Comparison of ENCODE assay signal across 8 cellular contexts in the genomic region with DNA sequence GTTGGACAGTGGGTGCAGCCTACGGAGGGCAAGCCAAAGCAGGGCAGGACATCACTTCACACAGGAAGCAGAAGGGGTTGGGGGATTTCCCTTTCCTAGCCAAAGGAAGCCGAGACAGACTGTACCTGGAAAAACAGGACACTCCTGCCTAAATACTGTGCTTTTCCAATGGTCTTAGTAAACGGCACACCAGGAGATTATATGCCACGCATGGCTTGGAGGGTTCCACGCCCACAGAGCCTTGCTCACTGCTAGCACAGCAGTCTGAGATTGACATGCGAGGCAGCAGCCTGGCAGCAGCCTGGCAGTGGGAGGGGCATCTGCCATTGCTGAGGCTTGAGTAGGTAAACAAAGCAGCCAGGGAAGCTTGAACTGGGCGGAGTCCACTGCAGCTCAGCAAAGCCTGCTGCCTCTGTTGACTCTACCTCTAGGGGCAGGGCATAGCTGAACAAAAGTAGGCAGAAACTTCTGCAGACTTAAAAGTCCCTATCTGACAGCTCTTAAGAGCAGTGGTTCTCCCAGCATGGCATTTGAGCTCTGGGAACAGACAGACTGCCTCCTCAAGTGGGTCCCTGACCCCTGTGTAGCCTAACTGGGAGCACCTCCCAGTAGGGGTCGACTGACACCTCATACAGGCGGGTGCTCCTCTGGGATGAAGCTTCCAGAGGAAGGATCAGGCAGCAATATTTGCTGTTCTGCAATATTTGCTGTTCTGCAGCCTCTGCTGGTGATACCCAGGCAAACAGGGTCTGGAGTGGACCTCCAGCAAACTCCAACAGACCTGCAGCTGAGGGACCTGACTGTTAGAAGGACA. TPM values are rescaled to one million over a fixed set of nuclear protein-coding genes. Genes with fewer than 3 reads are reported as not detected.
DNase-seq lines count a peak whose midpoint lies in the region; ATAC-seq, FAIRE-seq and TF ChIP-seq lines count a peak whose summit lies in the region.
"Not testable (repeated sequence)": the region's sequence is repeated elsewhere in the genome, so short reads cannot be mapped to it uniquely, and the experiment has no call there.

No MANE protein-coding gene starts in this region.

- H3K27ac ChIP-seq in lower lobe of right lung, result not testable (repeated sequence)

- H3K27me3 ChIP-seq in bronchial epithelial cell (ENCODE audit: control insufficient read depth, insufficient read depth, low read length); lower lobe of right lung (ENCODE audit: low read depth): not testable (repeated sequence)

- not testable (repeated sequence) for H3K9me3 ChIP-seq in lower lobe of right lung

- not testable (repeated sequence) for H3K36me3 ChIP-seq in bronchial epithelial cell (ENCODE audit: control insufficient read depth, insufficient read depth, low read length); lower lobe of right lung

- peak; percentile 76 for DNase-seq in COLO668 (lab: John Stamatoyannopoulos, UW; ENCODE audit: unreplicated experiment)
- DNase-seq in HuH-7 (ENCODE audit: low spot score), result peak; percentile 28
- DNase-seq in NCI-H2171 treated with DMSO at 0.1 percent for 48 hours (lab: John Stamatoyannopoulos, UW), result peak; percentile 81
- DNase-seq in SK-N-DZ (ENCODE audit: low spot score), result peak; percentile 52
- peak; percentile 69 for DNase-seq in activated CD8-positive, alpha-beta memory T cell treated with anti-CD3 and anti-CD28 coated beads, Interleukin-2, amount 50 U/mL, for 4 hours
- peak; percentile 71 for DNase-seq in bronchial epithelial cell (ENCODE audit: low read depth)
- peak; percentile 88 for DNase-seq in lower lobe of right lung
- peak; percentile 42 for DNase-seq in stimulated activated CD8-positive, alpha-beta memory T cell treated with anti-CD3 and anti-CD28 coated beads, Interleukin-12 subunit alpha, Interleukin-12 subunit beta, amount 100 ng/mL, for 1 hour (ENCODE audit: low read depth)

- FAIRE-seq in bronchial epithelial cell (lab: Jason Lieb, UNC), result not testable (repeated sequence)

- H3K4me1 ChIP-seq in lower lobe of right lung, result not testable (repeated sequence)

- not testable (repeated sequence) for H3K4me3 ChIP-seq in bronchial epithelial cell (ENCODE audit: low read depth, low read length); lower lobe of right lung

- peak; percentile 38 for TF ChIP-seq CTCF in bronchial epithelial cell (IDR thresholded peaks at IDR 0.05; ENCODE audit: insufficient read depth, low read length, severe bottlenecking)
- TF ChIP-seq CTCF in lower lobe of right lung (IDR thresholded peaks at IDR 0.05), result peak; percentile 27

- intact Hi-C loops in lower lobe of right lung (cut with DNase I), result not testable (repeated sequence)

- peak; percentile 91 to 92 for ATAC-seq in lower lobe of right lung

RNA-seq across cellular contexts. Expression of a gene that starts 10.1 kb away (rescaled TPM):
- 7.7 and 9.4 TPM in 2 replicates for polyA plus RNA-seq in SK-N-DZ (2014; cell fraction: cytosol; rRNA removed)
- 7.1 and 11.0 TPM in 2 replicates for polyA plus RNA-seq in SK-N-DZ (2014; cell fraction: nucleus; rRNA removed)
- total RNA-seq in bronchial epithelial cell (10.3 and 16.9 TPM in 2 replicates), lower lobe of right lung (30.2 TPM)

RNA-seq across cellular contexts. Expression of a gene that starts 34.7 kb away (rescaled TPM):
- polyA plus RNA-seq in SK-N-DZ (2014; cell fraction: cytosol; rRNA removed), result 1.8 and 2.3 TPM in 2 replicates
- 2.2 and 2.5 TPM in 2 replicates for polyA plus RNA-seq in SK-N-DZ (2014; cell fraction: nucleus; rRNA removed)
- total RNA-seq in bronchial epithelial cell (25.0 and 26.0 TPM in 2 replicates), lower lobe of right lung (21.5 TPM)

Comparison
In these comparisons a context has a peak if more than half of its experiments do, and no peak if none do; other contexts are left out.
1. DNase-seq: peak in every context shown above with its lines; median percentile 88 in lower lobe of right lung; 81 in NCI-H2171 treated with DMSO at 0.1 percent for 48 hours; 76 in COLO668; 71 in bronchial epithelial cell; 69 in activated CD8-positive, alpha-beta memory T cell treated with anti-CD3 and anti-CD28 coated beads, Interleukin-2, amount 50 U/mL, for 4 hours; 52 in SK-N-DZ; 42 in stimulated activated CD8-positive, alpha-beta memory T cell treated with anti-CD3 and anti-CD28 coated beads, Interleukin-12 subunit alpha, Interleukin-12 subunit beta, amount 100 ng/mL, for 1 hour; 28 in HuH-7.